Comparison of ENCODE assay signal across 8 cellular contexts in genomic region chr1:63322248-63322943, GRCh38. TPM values are rescaled to one million over a fixed set of nuclear protein-coding genes. Genes with fewer than 3 reads are reported as not detected.
DNase-seq lines count a peak whose midpoint lies in the region; ATAC-seq and TF ChIP-seq lines count a peak whose summit lies in the region.

TSS of gene FOXD3 (plus strand) at chr1:63322567. CDS start at chr1:63323059, 492 bp downstream.

- H3T11ph ChIP-seq in H9 (ENCODE audit: low read length): no peak within 1 kb of the TSS

- DNase-seq in NCI-H1092 treated with DMSO at 0.1 percent for 48 hours (lab: John Stamatoyannopoulos, UW): peak; percentile 9
- DNase-seq in NCI-H1092 (lab: John Stamatoyannopoulos, UW): no peak
- DNase-seq in H9: peak; percentile 92
- peak; percentile 48 for DNase-seq in NCI-H2107 treated with DMSO at 0.1 percent for 48 hours (lab: John Stamatoyannopoulos, UW; ENCODE audit: unreplicated experiment)
- DNase-seq in activated T-helper 2 cell treated with anti-CD3 and anti-CD28 coated beads, Interferon-gamma antibody, Interleukin-2, Interleukin-4, amounts not matched to agents 10 μg/mL and 5 μg/mL and 100 μg/mL, durations not matched to agents 14 hours and 24 hours and 36 hours (ENCODE audit: low spot score): peak; percentile 27
- DNase-seq in left ventricle myocardium inferior: peak; percentile 52
- DNase-seq in psoas muscle: peak; percentile 47 to 73

- no peak within 1 kb of the TSS for H2AFZ ChIP-seq in H9 (ENCODE audit: low read length)

- H3K9ac ChIP-seq in H9 (ENCODE audit: extremely low read depth, insufficient read length, low read length): peak within 1 kb of the TSS; percentile 67

- ATAC-seq in psoas muscle (peak; percentile 51 to 56 (median 53)), HG03457 (IDR thresholded peaks at IDR 0.05; ENCODE audit: unreplicated experiment) (no peak)

- no peak within 1 kb of the TSS for H2BK5ac ChIP-seq in H9 (ENCODE audit: insufficient read length, low read length)

- H4K5ac ChIP-seq in H9 (ENCODE audit: insufficient read length, low read depth, low read length): no peak within 1 kb of the TSS

- H4K8ac ChIP-seq in H9 (replicated peaks; ENCODE audit: insufficient read length, low read depth, low read length): no peak within 1 kb of the TSS

- H3K4me3 ChIP-seq in left ventricle myocardium inferior: peak within 1 kb of the TSS; percentile 65
- H3K4me3 ChIP-seq in psoas muscle: peak within 1 kb of the TSS; percentile 76

- no peak within 1 kb of the TSS for H3K23ac ChIP-seq in H9 (ENCODE audit: insufficient read length, low read depth, low read length)

- H3K14ac ChIP-seq in H9 (ENCODE audit: insufficient read depth, low read length): peak within 1 kb of the TSS; percentile 67; the same call in 1 of the 2 replicates

- peaks cover 58 to 67% of the 10 kb centered on the region in 2 experiments for H3K4me1 Mint-ChIP-seq in H9
- peaks cover 33% of the 10 kb centered on the region for H3K4me1 Mint-ChIP-seq in activated T-helper 2 cell treated with anti-CD3 and anti-CD28 coated beads, Interferon-gamma antibody, Interleukin-2, Interleukin-4, amounts not matched to agents 10 μg/mL and 5 μg/mL and 100 μg/mL, durations not matched to agents 14 hours and 24 hours and 36 hours (ENCODE audit: low read depth)

- peaks cover 82% of the 10 kb centered on the region for H3K27me3 Mint-ChIP-seq in H9 (ENCODE audit: low read depth)
- H3K27me3 Mint-ChIP-seq in activated T-helper 2 cell treated with anti-CD3 and anti-CD28 coated beads, Interferon-gamma antibody, Interleukin-2, Interleukin-4, amounts not matched to agents 10 μg/mL and 5 μg/mL and 100 μg/mL, durations not matched to agents 14 hours and 24 hours and 36 hours (ENCODE audit: low read depth): peaks cover 74% of the 10 kb centered on the region

- H3K27me3 ChIP-seq in H9 (ENCODE audit: insufficient read depth, low read length): peaks cover 7% of the 10 kb centered on the region; the same call in 1 of the 2 replicates
- H3K27me3 ChIP-seq in left ventricle myocardium inferior (ENCODE audit: low read depth): peaks cover 100% of the 10 kb centered on the region
- peaks cover 0 to 100% (median 67%) of the 10 kb centered on the region in 3 donors for H3K27me3 ChIP-seq in psoas muscle (ENCODE audit: insufficient read depth in 3 of 3, low read length in 2 of 3)

- no peak within 1 kb of the TSS for H4K91ac ChIP-seq in H9 (ENCODE audit: insufficient read length, low read depth, low read length)

- peak within 1 kb of the TSS; percentile 56 for H2BK120ac ChIP-seq in H9 (ENCODE audit: low read depth, low read length, poor library complexity, severe bottlenecking)

- H3K9me3 ChIP-seq in H9 (ENCODE audit: control insufficient read depth, low read depth, low read length) (no peaks in the 10 kb centered on the region), left ventricle myocardium inferior (replicated peaks) (no peaks in the 10 kb centered on the region), psoas muscle (no peaks in the 10 kb centered on the region)

- peaks cover 65% of the 10 kb centered on the region for H3K23me2 ChIP-seq in H9 (ENCODE audit: insufficient read length, low read depth, low read length, poor library complexity, severe bottlenecking)

- no peak within 1 kb of the TSS for H2BK20ac ChIP-seq in H9 (ENCODE audit: low read depth, low read length, poor library complexity, severe bottlenecking)

- intact Hi-C loops in activated T-helper 2 cell treated with anti-CD3 and anti-CD28 coated beads, Interferon-gamma antibody, Interleukin-2, Interleukin-4, amounts not matched to agents 10 μg/mL and 5 μg/mL and 100 μg/mL, durations not matched to agents 14 hours and 24 hours and 36 hours (cut with micrococcal nuclease): no loop called here
- intact Hi-C loops in left ventricle myocardium inferior (cut with micrococcal nuclease) (no loop called here), psoas muscle (cut with DNase I) (loop anchor here in 1 of 2 donors (10.0 kb wide), 1 partner anchor 122 kb away; no protein-coding TSS in a partner anchor)

- no peak within 1 kb of the TSS for H2BK12ac ChIP-seq in H9 (ENCODE audit: insufficient read length, low read depth, low read length)

- no peak within 1 kb of the TSS for H2AK5ac ChIP-seq in H9 (ENCODE audit: insufficient read length, low read length)

- no CpG with 5 or more reads among the region's 78 CpGs for WGBS in H9 (ENCODE audit: extremely low coverage, insufficient read length, low lambda C conversion rate)
- 0 to 1% (median 1%) methylated on average over 63 to 78 of the region's 78 CpGs for WGBS in psoas muscle, 3 donors

- H3K79me1 ChIP-seq in H9 (ENCODE audit: insufficient read depth, low read depth, low read length, poor library complexity, severe bottlenecking): no peaks in the 10 kb centered on the region

- H3K9me3 Mint-ChIP-seq in H9: peaks cover 0 to 2% of the 10 kb centered on the region in 2 experiments; a peak in 3 of 5 replicates
- peaks cover 17% of the 10 kb centered on the region for H3K9me3 Mint-ChIP-seq in activated T-helper 2 cell treated with anti-CD3 and anti-CD28 coated beads, Interferon-gamma antibody, Interleukin-2, Interleukin-4, amounts not matched to agents 10 μg/mL and 5 μg/mL and 100 μg/mL, durations not matched to agents 14 hours and 24 hours and 36 hours

- no peak within 1 kb of the TSS for H3K4ac ChIP-seq in H9 (ENCODE audit: low read depth, low read length)

- peak within 1 kb of the TSS; percentile 74 for H3K18ac ChIP-seq in H9 (ENCODE audit: insufficient read length, low read depth, low read length)

- H3K56ac ChIP-seq in H9 (ENCODE audit: insufficient read length, low read depth, low read length): no peak within 1 kb of the TSS

- peak within 1 kb of the TSS; percentile 88 to 99 (median 92) for H3K27ac Mint-ChIP-seq in H9
- H3K27ac Mint-ChIP-seq in activated T-helper 2 cell treated with anti-CD3 and anti-CD28 coated beads, Interferon-gamma antibody, Interleukin-2, Interleukin-4, amounts not matched to agents 10 μg/mL and 5 μg/mL and 100 μg/mL, durations not matched to agents 14 hours and 24 hours and 36 hours: peak within 1 kb of the TSS; percentile 55

- no peaks in the 10 kb centered on the region for H4K20me1 ChIP-seq in H9 (ENCODE audit: control insufficient read depth, insufficient read depth, insufficient read length)

- H3K4me3 Mint-ChIP-seq in H9: peak within 1 kb of the TSS; percentile 83 to 96
- H3K4me3 Mint-ChIP-seq in activated T-helper 2 cell treated with anti-CD3 and anti-CD28 coated beads, Interferon-gamma antibody, Interleukin-2, Interleukin-4, amounts not matched to agents 10 μg/mL and 5 μg/mL and 100 μg/mL, durations not matched to agents 14 hours and 24 hours and 36 hours (ENCODE audit: low read depth): peak within 1 kb of the TSS; percentile 71

- peak within 1 kb of the TSS; percentile 52 for H3K27ac ChIP-seq in H9 (ENCODE audit: insufficient read length, low read depth, low read length)
- H3K27ac ChIP-seq in left ventricle myocardium inferior (replicated peaks): peak within 1 kb of the TSS; percentile 39
- no peak within 1 kb of the TSS for H3K27ac ChIP-seq in psoas muscle

- H3K36me3 Mint-ChIP-seq in H9 (ENCODE audit: insufficient read depth in 1 of 3, low read depth in 3 of 3): peaks cover 0 to 6% (median 0%) of the 10 kb centered on the region in 3 experiments; a peak in 3 of 7 replicates
- H3K36me3 Mint-ChIP-seq in activated T-helper 2 cell treated with anti-CD3 and anti-CD28 coated beads, Interferon-gamma antibody, Interleukin-2, Interleukin-4, amounts not matched to agents 10 μg/mL and 5 μg/mL and 100 μg/mL, durations not matched to agents 14 hours and 24 hours and 36 hours (ENCODE audit: low read depth): peaks cover 19% of the 10 kb centered on the region

- no peaks in the 10 kb centered on the region; the same call in 1 of the 2 replicates for H3K79me2 ChIP-seq in H9 (ENCODE audit: insufficient read depth, low read length)

- no peaks in the 10 kb centered on the region for H3K36me3 ChIP-seq in left ventricle myocardium inferior
- no peaks in the 10 kb centered on the region for H3K36me3 ChIP-seq in psoas muscle (ENCODE audit: insufficient read depth in 1 of 2, low read depth in 1 of 2)

- peak within 1 kb of the TSS; percentile 95 for H3K4me2 ChIP-seq in H9 (ENCODE audit: insufficient read depth, insufficient read length, low read length)

- TF ChIP-seq CTCF in H9 (conservative IDR thresholded peaks at IDR 0.05): no peak
- no peak for TF ChIP-seq CTCF in left ventricle myocardium inferior (IDR thresholded peaks at IDR 0.05; ENCODE audit: borderline replicate concordance)
- no peak for TF ChIP-seq CTCF in psoas muscle (IDR thresholded peaks at IDR 0.05)

- H3K4me1 ChIP-seq in H9 (ENCODE audit: insufficient read depth, low read length) (peaks cover 3% of the 10 kb centered on the region; the same call in 1 of the 2 replicates), left ventricle myocardium inferior (peaks cover 48% of the 10 kb centered on the region), psoas muscle (peaks cover 17% of the 10 kb centered on the region)

- H2BK15ac ChIP-seq in H9 (ENCODE audit: low read depth, low read length): no peak within 1 kb of the TSS

RNA-seq across cellular contexts. Expression of gene FOXD3, which starts in this region (rescaled TPM):
- 25.8 and 26.1 TPM in 2 replicates for total RNA-seq in H9 (2021)
- not detected in 2 replicates for total RNA-seq in activated T-helper 2 cell treated with anti-CD3 and anti-CD28 coated beads, Interferon-gamma antibody, Interleukin-2, Interleukin-4, amounts not matched to agents 10 μg/mL and 5 μg/mL and 100 μg/mL, durations not matched to agents 14 hours and 24 hours and 36 hours
- total RNA-seq in left ventricle myocardium inferior: 0.11 TPM
- 1 to 10 TPM in 1 of 4 donors, under 1 TPM in 3; 0.56 to 1.2 (median 0.77) TPM for total RNA-seq in psoas muscle
- polyA plus RNA-seq in psoas muscle: under 1 TPM; 0.13 to 0.48 (median 0.24) TPM

Comparison
In these comparisons a context has a peak if more than half of its experiments do, and no peak if none do; other contexts are left out.
1. RNA of gene FOXD3 (total RNA-seq): 25.8 to 26.1 TPM in H9; 0.56 to 1.2 TPM in psoas muscle, 0.11 TPM in left ventricle myocardium inferior (single experiment) and not detected in activated T-helper 2 cell treated with anti-CD3 and anti-CD28 coated beads, Interferon-gamma antibody, Interleukin-2, Interleukin-4, amounts not matched to agents 10 μg/mL and 5 μg/mL and 100 μg/mL, durations not matched to agents 14 hours and 24 hours and 36 hours; every median in the first group is over 10 times any median in the second.
2. Peak in DNase-seq in activated T-helper 2 cell treated with anti-CD3 and anti-CD28 coated beads, Interferon-gamma antibody, Interleukin-2, Interleukin-4, amounts not matched to agents 10 μg/mL and 5 μg/mL and 100 μg/mL, durations not matched to agents 14 hours and 24 hours and 36 hours; RNA of the gene not detected or under 1 TPM.
3. Peak in DNase-seq, H3K4me3 ChIP-seq and H3K27ac ChIP-seq in left ventricle myocardium inferior; RNA of the gene not detected or under 1 TPM.